Comparison of ENCODE assay signal across 8 cellular contexts in genomic region chr11:12111482-12112149, GRCh38. TPM values are rescaled to one million over a fixed set of nuclear protein-coding genes. Genes with fewer than 3 reads are reported as not detected.
DNase-seq lines count a peak whose midpoint lies in the region; ATAC-seq, FAIRE-seq and TF ChIP-seq lines count a peak whose summit lies in the region.

No MANE protein-coding gene starts in this region.

- peak overlapping the region; percentile 64 for H3K4me3 Mint-ChIP-seq in activated CD4-positive, alpha-beta T cell treated with anti-CD3 and anti-CD28 coated beads for 36 hours

- H3K27me3 Mint-ChIP-seq in activated CD4-positive, alpha-beta T cell treated with anti-CD3 and anti-CD28 coated beads for 36 hours, result no peaks in the 10 kb centered on the region

- POLR2A ChIA-PET in activated CD4-positive, alpha-beta T cell treated with anti-CD3 and anti-CD28 coated beads for 36 hours (lab: Charles Lee), result no interaction called here
- POLR2A ChIA-PET in K562 (lab: Yijun Ruan, JAX), result interaction anchor here (1.0 kb wide), 1 partner anchor 9 kb away, joined by 3 read pairs; no protein-coding TSS in a partner anchor

- H3K27ac Mint-ChIP-seq in activated CD4-positive, alpha-beta T cell treated with anti-CD3 and anti-CD28 coated beads for 36 hours, result no peak overlapping the region

- in situ Hi-C loops in K562 (cut with MboI), result no loop called here

- H3K4me1 Mint-ChIP-seq in activated CD4-positive, alpha-beta T cell treated with anti-CD3 and anti-CD28 coated beads for 36 hours, result peaks cover 41% of the 10 kb centered on the region

- H3K4me1 ChIP-seq in K562 (replicated peaks in 1 of 2; ENCODE audit: control insufficient read depth in 2 of 2, insufficient read depth in 2 of 2, low read length in 2 of 2) (peaks cover 51 to 53% of the 10 kb centered on the region in 2 experiments), testis (peaks cover 23% of the 10 kb centered on the region)

- peaks cover 40% of the 10 kb centered on the region for H3K79me2 ChIP-seq in K562 (ENCODE audit: control insufficient read depth, insufficient read depth, low read length)

- no peak for TF ChIP-seq CTCF in K562 (IDR thresholded peaks at IDR 0.05 in 2 of 3, conservative IDR thresholded peaks at IDR 0.05 in 1 of 3; ENCODE audit: insufficient read depth in 2 of 3, low read depth in 1 of 3, low read length in 3 of 3)
- no peak for TF ChIP-seq CTCF in testis (IDR thresholded peaks at IDR 0.05)

- no peaks in the 10 kb centered on the region for H3K9me3 ChIP-seq in K562 (replicated peaks; ENCODE audit: control insufficient read depth, insufficient read depth, low read depth, low read length)
- no peaks in the 10 kb centered on the region for H3K9me3 ChIP-seq in testis

- H3K27me3 ChIP-seq in K562 (ENCODE audit: control insufficient read depth in 2 of 2, insufficient read depth in 2 of 2, low read length in 2 of 2) (no peaks in the 10 kb centered on the region), testis (no peaks in the 10 kb centered on the region)

- H3K9ac ChIP-seq in K562 (ENCODE audit: insufficient read depth in 1 of 2, low read depth in 2 of 2, low read length in 2 of 2), result peak overlapping the region; percentile 65 to 90

- no peak for TF ChIP-seq RAD21 in K562 (CRISPR knock-in tag; conservative IDR thresholded peaks at IDR 0.05 in 1 of 2, IDR thresholded peaks at IDR 0.05 in 1 of 2)

- H3K9me1 ChIP-seq in K562 (ENCODE audit: control insufficient read depth, insufficient read depth, low read length), result no peaks in the 10 kb centered on the region

- peaks cover 3% of the 10 kb centered on the region; the same call in 1 of the 3 replicates for H3K36me3 ChIP-seq in K562 (ENCODE audit: control insufficient read depth, insufficient read depth, low read length)
- H3K36me3 ChIP-seq in testis (ENCODE audit: low read depth, missing control alignments), result no peaks in the 10 kb centered on the region

- H3K27ac ChIP-seq in K562 (ENCODE audit: extremely low read depth, low read depth, low read length) (no peak overlapping the region), testis (peak overlapping the region; percentile 95 to 97)

- no TSS peak for BruUV-seq in K562 (replicated peaks; lab: Mats Ljungman, UMichigan)

- ATAC-seq in activated CD4-positive, alpha-beta T cell treated with anti-CD3 and anti-CD28 coated beads for 36 hours, result no peak
- ATAC-seq in K562 (no peak), left colon (peak; percentile 13)

- no peak for TF ChIP-seq POLR2A in K562 (conservative IDR thresholded peaks at IDR 0.05)
- TF ChIP-seq POLR2A in testis (IDR thresholded peaks at IDR 0.05), result no peak

- CTCF ChIA-PET in activated CD4-positive, alpha-beta T cell treated with anti-CD3 and anti-CD28 coated beads for 36 hours (lab: Charles Lee), result interaction anchor here (0.6 to 1.4 kb wide), 4 partner anchors 12 to 124 kb away, joined by 3 to 5 read pairs (median 3); no protein-coding TSS in a partner anchor
- CTCF ChIA-PET in K562 (lab: Yijun Ruan, JAX; ENCODE audit: low intra/inter-chr PET ratio), result no interaction called here

- DNase-seq in activated CD4-positive, alpha-beta T cell treated with anti-CD3 and anti-CD28 coated beads for 36 hours, result no peak
- no peak for DNase-seq in activated CD4-positive, alpha-beta T cell treated with anti-CD3 and anti-CD28 coated beads, Interleukin-2, amount 50 U/mL, for 48 hours
- no peak for DNase-seq in K562 (ENCODE audit: extremely low read depth in 1 of 4, low spot score in 3 of 4)
- peak in 1 of 2 donors; percentile 37 for DNase-seq in left colon
- DNase-seq in testis, result peak; percentile 44
- DNase-seq in MV-4-11 (lab: John Stamatoyannopoulos, UW), result no peak
- no peak for DNase-seq in DMS53 (lab: John Stamatoyannopoulos, UW)
- no peak for DNase-seq in HuH-7 (ENCODE audit: low spot score)

- no peaks in the 10 kb centered on the region for H4K20me1 ChIP-seq in K562 (replicated peaks; ENCODE audit: control insufficient read depth, insufficient read depth, low read length)

- H2AFZ ChIP-seq in K562 (ENCODE audit: low read depth, low read length), result peak overlapping the region; percentile 63; the same call in 1 of the 2 replicates

- intact Hi-C loops in activated CD4-positive, alpha-beta T cell treated with anti-CD3 and anti-CD28 coated beads for 36 hours (cut with DNase I, micrococcal nuclease), result loop anchor here (5.0 to 10.0 kb wide), 3 partner anchors 41 to 561 kb away; partner anchors contain the start of genes TEAD1 (in 1 of the 2) and USP47 (in 1 of the 2)
- intact Hi-C loops in K562 (cut with micrococcal nuclease) (no loop called here), left colon (cut with DNase I, micrococcal nuclease) (no loop called here), testis (cut with DNase I; ENCODE audit: low total_unique reads) (loop anchor here (10.0 kb wide), 1 partner anchor 123 kb away; no protein-coding TSS in a partner anchor)

- no peaks in the 10 kb centered on the region for H3K9me3 Mint-ChIP-seq in activated CD4-positive, alpha-beta T cell treated with anti-CD3 and anti-CD28 coated beads for 36 hours (ENCODE audit: low read depth)

- peaks cover 3% of the 10 kb centered on the region for H3K36me3 Mint-ChIP-seq in activated CD4-positive, alpha-beta T cell treated with anti-CD3 and anti-CD28 coated beads for 36 hours (ENCODE audit: low read depth)

- TF ChIP-seq EP300 in K562 (IDR thresholded peaks at IDR 0.05; ENCODE audit: low read length), result no peak

- WGBS in K562 (ENCODE audit: insufficient coverage, low coverage, missing lambda C conversion rate), result 45% methylated on average over 13 of the region's 13 CpGs
- WGBS in testis, 2 donors, result 7 to 16% methylated on average over 8 to 13 of the region's 13 CpGs

- H3K4me3 ChIP-seq in K562 (peak overlapping the region; percentile 53), testis (peak overlapping the region; percentile 90 to 95)

- peak overlapping the region; percentile 85 for H3K4me2 ChIP-seq in K562 (ENCODE audit: insufficient read depth, low read length)

- FAIRE-seq in K562 (lab: Jason Lieb, UNC), result no peak

TF ChIP-seq in K562, 482 proteins besides CTCF, POLR2A, EP300 and RAD21 (continues in another document):
- TF ChIP-seq ZNF263 (CRISPR knock-in tag; IDR thresholded peaks at IDR 0.05; ENCODE audit: borderline replicate concordance), result peak; percentile 37; the same call in 1 of the 2 replicates
- no peak for TF ChIP-seq NFE2L1 (tag; IDR thresholded peaks at IDR 0.05; ENCODE audit: borderline replicate concordance, low read depth)
- no peak for TF ChIP-seq ZBTB26 (CRISPR knock-in tag; IDR thresholded peaks at IDR 0.05)
- TF ChIP-seq ZFX (CRISPR knock-in tag; IDR thresholded peaks at IDR 0.05), result peak; percentile 10; the same call in 1 of the 2 replicates
- 0 out of 2 replicates have a peak, but pooled peaks have one; percentile 4 for TF ChIP-seq CTBP1 (IDR thresholded peaks at IDR 0.05; ENCODE audit: borderline replicate concordance)
- no peak for TF ChIP-seq RBM22 (IDR thresholded peaks at IDR 0.05; ENCODE audit: low read depth, low read length, poor library complexity, severe bottlenecking)
- TF ChIP-seq MYNN (IDR thresholded peaks at IDR 0.05), result 0 out of 2 replicates have a peak, but pooled peaks have one; percentile 30
- TF ChIP-seq MYNN (CRISPR knock-in tag; IDR thresholded peaks at IDR 0.05), result no peak
- no peak for TF ChIP-seq ETV1 (tag; conservative IDR thresholded peaks at IDR 0.05; ENCODE audit: low read depth)
- TF ChIP-seq GATAD2A (IDR thresholded peaks at IDR 0.05), result no peak
- TF ChIP-seq ZNF232 (CRISPR knock-in tag; IDR thresholded peaks at IDR 0.05), result no peak
- TF ChIP-seq KLF16 (IDR thresholded peaks at IDR 0.05), result no peak
- TF ChIP-seq STAT5B (CRISPR knock-in tag; IDR thresholded peaks at IDR 0.05), result no peak
- TF ChIP-seq ZNF224 (CRISPR knock-in tag; IDR thresholded peaks at IDR 0.05), result no peak
- no peak for TF ChIP-seq USF2 (CRISPR knock-in tag; IDR thresholded peaks at IDR 0.05)

RNA-seq across cellular contexts. Expression of gene MICAL2, which starts 1.2 kb away (rescaled TPM):
- total RNA-seq in activated CD4-positive, alpha-beta T cell treated with anti-CD3 and anti-CD28 coated beads for 36 hours, result 100 to 1,000 TPM; 186 to 207 TPM
- 173 and 222 TPM in 2 replicates for total RNA-seq in K562 (2011; cell fraction: chromatin; rRNA removed; ENCODE audit: low replicate concordance)
- 77.0 and 99.7 TPM in 2 replicates for total RNA-seq in K562 (2011; cell fraction: nucleolus; rRNA removed)
- 107 and 133 TPM in 2 replicates for total RNA-seq in K562 (2011; cell fraction: nucleoplasm; rRNA removed)
- total RNA-seq in K562 (2014; rRNA removed) (33.6 and 42.7 TPM in 2 replicates), K562 (2014; rRNA removed; fragmentation: Illumina TruSeq; extraction: Trizol) (35.0 and 36.8 TPM in 2 replicates), K562 (2015; rRNA removed; fragmentation: Illumina TruSeq; extraction: Trizol) (22.9 and 23.7 TPM in 2 replicates), K562 (2021) (63.5 and 64.2 TPM in 2 replicates), left colon (100 to 1,000 TPM; 268 to 361 TPM), testis (100 to 1,000 TPM; 401 to 461 TPM)
- polyA plus RNA-seq in K562 (2011; rRNA removed) (38.1 and 47.3 TPM in 2 replicates), K562 (2014; fragmentation: Illumina TruSeq; extraction: Trizol) (40.3 and 43.0 TPM in 2 replicates), K562 (2014; fragmentation: Nextera tagmentation; extraction: Ambion mirVana) (1 to 10 TPM; 4.7 to 5.9 TPM), K562 (2014; rRNA removed) (23.3 and 24.0 TPM in 2 replicates), testis (ENCODE audit: insufficient read depth, low read depth, low replicate concordance) (224 TPM)
- polyA plus RNA-seq in K562 (2011; cell fraction: cytosol; rRNA removed), result 28.3 and 36.5 TPM in 2 replicates
- polyA plus RNA-seq in K562 (2011; cell fraction: nucleus; rRNA removed), result 46.0 and 76.1 TPM in 2 replicates
- polyA plus RNA-seq in K562 (2012), result 31.7 and 42.8 TPM in 2 replicates
- polyA minus RNA-seq in K562 (2011; rRNA and poly(A)+ RNA removed), result 82.4 and 92.6 TPM in 2 replicates
- polyA minus RNA-seq in K562 (2011; cell fraction: cytosol; rRNA and poly(A)+ RNA removed), result 47.4 and 54.4 TPM in 2 replicates
- polyA minus RNA-seq in K562 (2011; cell fraction: nucleus; rRNA and poly(A)+ RNA removed), result 66.9 and 104 TPM in 2 replicates

Comparison
In these comparisons a context has a peak if more than half of its experiments do, and no peak if none do; other contexts are left out.
1. intact Hi-C loops: an anchor here in activated CD4-positive, alpha-beta T cell treated with anti-CD3 and anti-CD28 coated beads for 36 hours (5.0 to 10.0 kb wide) and testis (10.0 kb wide); none called in K562 and left colon.